In genomic region chr18:36212301-36212977, GRCh38 we compare ENCODE assay signal across 17 cellular contexts. TPM values are rescaled to one million over a fixed set of nuclear protein-coding genes. Genes with fewer than 3 reads are reported as not detected.
DNase-seq lines count a peak whose midpoint lies in the region; ATAC-seq, FAIRE-seq and TF ChIP-seq lines count a peak whose summit lies in the region.
"Had no signal": no experiment of that assay in that cellular context is flagged by ENCODE, and none has a peak within 500 bp of the region (broad histone marks: within the 10 kb centered on the region; RNA-seq: fewer than 3 reads in every experiment).

No MANE protein-coding gene starts in this region.

- POLR2A ChIA-PET in HEK293 (lab: Yijun Ruan, JAX) (no interaction called here), K562 (lab: Yijun Ruan, JAX) (interaction anchor here (0.6 to 1.2 kb wide), 9 partner anchors 10 to 238 kb away, joined by 3 to 5 read pairs (median 3); no protein-coding TSS in a partner anchor)

- TF ChIP-seq CTCF in HEK293 (tag by site-specific recombination; IDR thresholded peaks at IDR 0.05) (no peak), K562 (IDR thresholded peaks at IDR 0.05 in 2 of 3, conservative IDR thresholded peaks at IDR 0.05 in 1 of 3; ENCODE audit: insufficient read depth in 2 of 3, low read depth in 1 of 3, low read length in 3 of 3) (peak in 1 of 3 experiments; percentile 12; a peak in 1 of 6 replicates), spleen (IDR thresholded peaks at IDR 0.05 in 8 of 11, conservative IDR thresholded peaks at IDR 0.05 in 3 of 11) (no peak)

- in situ Hi-C loops in K562 (cut with MboI), result no loop called here

- ATAC-seq in K562 (peak; percentile 81), HG03045 (IDR thresholded peaks at IDR 0.05; ENCODE audit: unreplicated experiment) (no peak)
- ATAC-seq: naive thymus-derived CD4-positive, alpha-beta T cell had no signal

- peak; percentile 90 for FAIRE-seq in K562 (lab: Jason Lieb, UNC)
- FAIRE-seq: HTR-8/SVneo had no signal

- CTCF ChIA-PET in HEK293 (lab: Yijun Ruan, JAX), result interaction anchor here (1.2 kb wide), 1 partner anchor 456 kb away, joined by 3 read pairs; no protein-coding TSS in a partner anchor
- CTCF ChIA-PET in K562 (lab: Yijun Ruan, JAX; ENCODE audit: low intra/inter-chr PET ratio), result interaction anchor here (1.0 kb wide), 1 partner anchor 72 kb away, joined by 5 read pairs; no protein-coding TSS in a partner anchor

- intact Hi-C loops in K562 (cut with micrococcal nuclease) (no loop called here), spleen (cut with DNase I; ENCODE audit: low total_unique reads) (no loop called here)

- H3K9ac ChIP-seq in K562 (ENCODE audit: insufficient read depth in 1 of 2, low read depth in 2 of 2, low read length in 2 of 2), result peak overlapping the region in 1 of 2 experiments; percentile 59; a peak in 2 of 4 replicates

- WGBS in K562 (ENCODE audit: insufficient coverage, low coverage, missing lambda C conversion rate), result 32% methylated on average over 7 of the region's 7 CpGs
- 69 to 84% (median 80%) methylated on average over 7 of the region's 7 CpGs for whole genome bisulfite sequencing in spleen, 5 donors

- peaks cover 3% of the 10 kb centered on the region for H3K9me1 ChIP-seq in K562 (ENCODE audit: control insufficient read depth, insufficient read depth, low read length)

- peak; percentile 45 to 74 (median 57) for DNase-seq in K562 (ENCODE audit: extremely low read depth in 1 of 4, low spot score in 3 of 4)
- peak; percentile 35 for DNase-seq in iPS-NIHi7 (ENCODE audit: extremely low spot score)
- peak; percentile 59 for DNase-seq in spleen
- DNase-seq in NOMO-1 (lab: John Stamatoyannopoulos, UW; ENCODE audit: unreplicated experiment in 2 of 2), result no peak
- DNase-seq in NOMO-1 treated with dmso at 0.1 percent for 144 hours (lab: John Stamatoyannopoulos, UW; ENCODE audit: unreplicated experiment), result no peak
- DNase-seq: activated CD4-positive, alpha-beta T cell treated with anti-CD3 and anti-CD28 coated beads for 1 hour; activated T-cell treated with anti-CD3 and anti-CD28 coated beads, Interleukin-2, amount 50 U/mL, for 24 hours; COR-L47; heart left ventricle; kidney glomerular epithelial cell; naive thymus-derived CD4-positive, alpha-beta T cell; SW 1271 had no signal

- H3K27ac ChIP-seq in HEK293 (ENCODE audit: extremely low read depth, low read depth, low read length) (no peak overlapping the region), K562 (ENCODE audit: extremely low read depth, low read depth, low read length) (no peak overlapping the region), spleen (no peak overlapping the region)

- peaks cover 0 to 6% of the 10 kb centered on the region in 2 experiments; a peak in 1 of 3 replicates for H3K36me3 ChIP-seq in HEK293 (ENCODE audit: control insufficient read depth in 2 of 2, insufficient read depth in 1 of 2, low read length in 2 of 2)
- peaks cover 22% of the 10 kb centered on the region for H3K36me3 ChIP-seq in K562 (ENCODE audit: control insufficient read depth, insufficient read depth, low read length)
- H3K36me3 ChIP-seq in spleen, result no peaks in the 10 kb centered on the region
- H3K36me3 ChIP-seq: heart left ventricle had no signal

- no peak for TF ChIP-seq RAD21 in K562 (CRISPR knock-in tag; conservative IDR thresholded peaks at IDR 0.05 in 1 of 2, IDR thresholded peaks at IDR 0.05 in 1 of 2)

- no TSS peak for BruUV-seq in K562 (replicated peaks; lab: Mats Ljungman, UMichigan)

- TF ChIP-seq POLR2A in K562 (conservative IDR thresholded peaks at IDR 0.05), result no peak
- no peak for TF ChIP-seq POLR2A in spleen (IDR thresholded peaks at IDR 0.05)

- H4K20me1 ChIP-seq in K562 (replicated peaks; ENCODE audit: control insufficient read depth, insufficient read depth, low read length), result no peaks in the 10 kb centered on the region

- H3K9me3 ChIP-seq in HEK293 (ENCODE audit: control insufficient read depth, insufficient read depth, low read depth, low read length) (no peaks in the 10 kb centered on the region), K562 (replicated peaks; ENCODE audit: control insufficient read depth, insufficient read depth, low read depth, low read length) (no peaks in the 10 kb centered on the region), spleen (peaks cover 0 to 11% (median 5%) of the 10 kb centered on the region in 8 donors)

- no peak overlapping the region for H2AFZ ChIP-seq in K562 (ENCODE audit: low read depth, low read length)

- H3K79me2 ChIP-seq in K562 (ENCODE audit: control insufficient read depth, insufficient read depth, low read length), result no peaks in the 10 kb centered on the region

- no peak for TF ChIP-seq EP300 in K562 (IDR thresholded peaks at IDR 0.05; ENCODE audit: low read length)

- no peaks in the 10 kb centered on the region for H3K4me1 ChIP-seq in HEK293 (ENCODE audit: control insufficient read depth, insufficient read depth, low read length)
- H3K4me1 ChIP-seq in K562 (replicated peaks in 1 of 2; ENCODE audit: control insufficient read depth in 2 of 2, insufficient read depth in 2 of 2, low read length in 2 of 2), result peaks cover 8 to 14% of the 10 kb centered on the region in 2 experiments; a peak in 3 of 5 replicates
- no peaks in the 10 kb centered on the region for H3K4me1 ChIP-seq in spleen

- no peaks in the 10 kb centered on the region for H3K27me3 ChIP-seq in K562 (ENCODE audit: control insufficient read depth in 2 of 2, insufficient read depth in 2 of 2, low read length in 2 of 2)
- H3K27me3 ChIP-seq in spleen (replicated peaks in 1 of 7), result no peaks in the 10 kb centered on the region
- H3K27me3 ChIP-seq: heart left ventricle had no signal

- peak overlapping the region; percentile 33; the same call in 1 of the 2 replicates for H3K4me2 ChIP-seq in K562 (ENCODE audit: insufficient read depth, low read length)

- H3K4me3 ChIP-seq in HEK293 (ENCODE audit: low read depth, low read length) (no peak overlapping the region), K562 (no peak overlapping the region), spleen (no peak overlapping the region)
- H3K4me3 ChIP-seq: skin epidermis had no signal

TF ChIP-seq in HEK293, 187 proteins besides CTCF, POLR2A, EP300 and RAD21:
- TF ChIP-seq ZNF645 (tag by site-specific recombination; IDR thresholded peaks at IDR 0.05) (no peak), ZIC2 (tag by site-specific recombination; IDR thresholded peaks at IDR 0.05) (0 out of 2 replicates have a peak, but pooled peaks have one; percentile 29)

TF ChIP-seq in K562, 482 proteins besides CTCF, POLR2A, EP300 and RAD21 (continues in another document):
- peak; percentile 48; the same call in 1 of the 2 replicates for TF ChIP-seq ZBTB7A (IDR thresholded peaks at IDR 0.05; ENCODE audit: borderline replicate concordance, control insufficient read depth, low read depth, low read length)
- no peak for TF ChIP-seq ZNF146 (CRISPR knock-in tag; IDR thresholded peaks at IDR 0.05; ENCODE audit: unreplicated experiment)
- TF ChIP-seq BRCA1 (IDR thresholded peaks at IDR 0.05), result no peak
- no peak for TF ChIP-seq BRCA1 (CRISPR knock-in tag; IDR thresholded peaks at IDR 0.05)
- TF ChIP-seq BHLHE40 (IDR thresholded peaks at IDR 0.05; ENCODE audit: low read length), result peak; percentile 80
- peak; percentile 45; the same call in 1 of the 2 replicates for TF ChIP-seq CBFA2T2 (conservative IDR thresholded peaks at IDR 0.05)
- 0 out of 2 replicates have a peak, but pooled peaks have one; percentile 15 for TF ChIP-seq MITF (IDR thresholded peaks at IDR 0.05)

RNA-seq across cellular contexts. Expression of gene MOCOS, which starts 25.1 kb away (rescaled TPM):
- 13.8 and 19.3 TPM in 2 replicates for total RNA-seq in K562 (2011; cell fraction: chromatin; rRNA removed; ENCODE audit: low replicate concordance)
- total RNA-seq in K562 (2011; cell fraction: nucleolus; rRNA removed), result 11.7 and 12.5 TPM in 2 replicates
- total RNA-seq in K562 (2011; cell fraction: nucleoplasm; rRNA removed), result 13.4 and 14.2 TPM in 2 replicates
- total RNA-seq in K562 (2014; rRNA removed) (8.4 and 11.8 TPM in 2 replicates), K562 (2014; rRNA removed; fragmentation: Illumina TruSeq; extraction: Trizol) (11.5 and 11.8 TPM in 2 replicates), K562 (2015; rRNA removed; fragmentation: Illumina TruSeq; extraction: Trizol) (7.7 TPM in 2 replicates), K562 (2021) (12.4 TPM in 2 replicates), spleen (1 to 10 TPM in 4 of 7 donors, under 1 TPM in 3; 0.30 to 2.7 (median 1.0) TPM)
- polyA plus RNA-seq in K562 (2011; rRNA removed) (8.1 and 8.6 TPM in 2 replicates), K562 (2014; fragmentation: Illumina TruSeq; extraction: Trizol) (8.4 and 9.2 TPM in 2 replicates), K562 (2014; fragmentation: Nextera tagmentation; extraction: Ambion mirVana) (1 to 10 TPM; 4.5 to 4.6 TPM), K562 (2014; rRNA removed) (9.1 and 12.1 TPM in 2 replicates), spleen (under 1 TPM; 0.13 to 0.37 (median 0.18) TPM)
- 6.4 and 6.8 TPM in 2 replicates for polyA plus RNA-seq in K562 (2011; cell fraction: cytosol; rRNA removed)
- 11.0 and 12.3 TPM in 2 replicates for polyA plus RNA-seq in K562 (2011; cell fraction: nucleus; rRNA removed)
- polyA plus RNA-seq in K562 (2012), result 6.5 and 17.9 TPM in 2 replicates
- 10.8 and 12.7 TPM in 2 replicates for polyA minus RNA-seq in K562 (2011; rRNA and poly(A)+ RNA removed)
- polyA minus RNA-seq in K562 (2011; cell fraction: cytosol; rRNA and poly(A)+ RNA removed), result 6.4 and 6.6 TPM in 2 replicates
- polyA minus RNA-seq in K562 (2011; cell fraction: nucleus; rRNA and poly(A)+ RNA removed), result 7.4 and 11.7 TPM in 2 replicates
- total RNA-seq: OCI-LY7 had no signal
- polyA plus RNA-seq: naive thymus-derived CD4-positive, alpha-beta T cell had no signal

Comparison
In these comparisons a context has a peak if more than half of its experiments do, and no peak if none do; other contexts are left out.
1. DNase-seq: peak in K562 (4 of 4), iPS-NIHi7 (single experiment) and spleen (single experiment); none in NOMO-1 (0 of 2) and NOMO-1 treated with dmso at 0.1 percent for 144 hours (single experiment).
2. Of the 44 proteins assayed by ChIP-seq in both K562 and HEK293: peak only in K562: ZBTB7A; only in HEK293: none; in both: none; in neither: 42; mixed calls (peak in some experiments, not most) for 1.